ENCODE assay signal across 8 cellular contexts in genomic region chr6:137717074-137718073, GRCh38.
A peak's percentile ranks its signal among the peaks of the same experiment; 100 is the strongest.
DNase-seq lines count a peak whose midpoint lies in the region; ATAC-seq, FAIRE-seq and TF ChIP-seq lines count a peak whose summit lies in the region.

No MANE protein-coding gene starts in this region.

- WGBS in GM12878 (ENCODE audit: insufficient coverage, insufficient replicate concordance, low lambda C conversion rate, missing lambda C conversion rate) = 67% methylated on average over 7 of the region's 7 CpGs

- peak overlapping the region; percentile 23; the same call in 1 of the 2 replicates for H3K4me2 ChIP-seq in GM12878 (ENCODE audit: control insufficient read depth, insufficient read depth)

- H3K4me3 ChIP-seq in GM12878 = no peak overlapping the region

- CTCF ChIA-PET in GM12878 (lab: Yijun Ruan, JAX) = interaction anchor here (0.8 to 3.7 kb wide), 14 partner anchors 9 to 290 kb away, joined by 3 to 16 read pairs (median 4); partner anchors contain the start of gene TNFAIP3

- H3K27ac ChIP-seq in GM12878 (ENCODE audit: control insufficient read depth, insufficient read depth) = no peak overlapping the region

- no peaks in the 10 kb centered on the region for H4K20me1 ChIP-seq in GM12878 (ENCODE audit: control insufficient read depth, insufficient read depth)

- RAD21 ChIA-PET in GM12878 (lab: Charles Lee; ENCODE audit: unreplicated experiment) = interaction anchor here (0.9 to 2.0 kb wide), 12 partner anchors 9 to 258 kb away, joined by 3 to 10 read pairs (median 4); partner anchors contain the start of gene TNFAIP3

- POLR2A ChIA-PET in GM12878 (lab: Charles Lee) = interaction anchor here (0.7 to 2.6 kb wide), 5 partner anchors 10 to 82 kb away, joined by 3 to 7 read pairs (median 4); no protein-coding TSS in a partner anchor

- peaks cover 8% of the 10 kb centered on the region for H3K4me1 ChIP-seq in GM12878 (ENCODE audit: control insufficient read depth, insufficient read depth, low read length)

- TF ChIP-seq POLR2A in GM12878 (IDR thresholded peaks at IDR 0.05; ENCODE audit: low read depth, low read length) = no peak

- FAIRE-seq in GM12878 (lab: Jason Lieb, UNC) = no peak

- ATAC-seq in GM12878 = peak; percentile 95
- ATAC-seq in GM18867 (IDR thresholded peaks at IDR 0.05; ENCODE audit: unreplicated experiment) = no peak

- no peak for TF ChIP-seq RAD21 in GM12878 (IDR thresholded peaks at IDR 0.05; ENCODE audit: insufficient read depth, low read depth, low read length)

- DNase-seq in NCI-H1417 treated with DMSO at 0.1 percent for 48 hours (lab: John Stamatoyannopoulos, UW) = peak; percentile 19
- peak; percentile 36 for DNase-seq in activated CD4-positive, CD25-positive, alpha-beta regulatory T cell treated with anti-CD3 and anti-CD28 coated beads, Interleukin-2, amount 50 U/mL, for 16 hours (ENCODE audit: low read depth, low spot score)
- no peak for DNase-seq in GM12878 (ENCODE audit: low read depth, low spot score)
- DNase-seq in stimulated activated CD8-positive, alpha-beta memory T cell treated with anti-CD3 and anti-CD28 coated beads, Interleukin-4, amount 100 ng/mL, for 24 hours (ENCODE audit: low read depth) = peak; percentile 51
- DNase-seq in Kasumi-1 (lab: John Stamatoyannopoulos, UW) = no peak
- no peak for DNase-seq in EL
- DNase-seq in SHP77 (lab: John Stamatoyannopoulos, UW) = no peak

- H3K9ac ChIP-seq in GM12878 (ENCODE audit: control insufficient read depth, insufficient read depth, low read length) = no peak overlapping the region

- TF ChIP-seq CTCF in GM12878 (IDR thresholded peaks at IDR 0.05 in 2 of 3, conservative IDR thresholded peaks at IDR 0.05 in 1 of 3; ENCODE audit: control insufficient read depth in 2 of 3, extremely low read depth in 1 of 3, insufficient read depth in 1 of 3, low read depth in 3 of 3, low read length in 3 of 3) = no peak

- no peaks in the 10 kb centered on the region for H3K36me3 ChIP-seq in GM12878 (ENCODE audit: control insufficient read depth in 2 of 2, insufficient read depth in 2 of 2, low read length in 1 of 2)

- BruUV-seq in GM12878 (replicated peaks; lab: Mats Ljungman, UMichigan) = no TSS peak

- H3K27me3 ChIP-seq in GM12878 (replicated peaks in 1 of 2; ENCODE audit: control insufficient read depth in 2 of 2, insufficient read depth in 2 of 2, low read length in 1 of 2) = no peaks in the 10 kb centered on the region

- SMC1A ChIA-PET in GM12878 (lab: Charles Lee; ENCODE audit: uncharacterized antibody, unreplicated experiment) = interaction anchor here (0.8 to 2.6 kb wide), 25 partner anchors 8 to 273 kb away, joined by 3 to 12 read pairs (median 5); no protein-coding TSS in a partner anchor

- peak overlapping the region; percentile 64 for H2AFZ ChIP-seq in GM12878 (ENCODE audit: control insufficient read depth, low read depth, low read length)

- H3K79me2 ChIP-seq in GM12878 (ENCODE audit: control insufficient read depth, insufficient read depth, low read length) = no peaks in the 10 kb centered on the region

- no peak for TF ChIP-seq EP300 in GM12878 (IDR thresholded peaks at IDR 0.05; ENCODE audit: borderline replicate concordance in 1 of 2, control insufficient read depth in 1 of 2, low read depth in 2 of 2, low read length in 2 of 2)

- in situ Hi-C loops in GM12878 (cut with MboI) = no loop called here

- intact Hi-C loops in GM12878 (cut with micrococcal nuclease; ENCODE audit: unreplicated experiment) = no loop called here

- no peaks in the 10 kb centered on the region; the same call in 2 of the 3 replicates for H3K9me3 ChIP-seq in GM12878 (replicated peaks; ENCODE audit: control insufficient read depth, insufficient read depth, low read length)

TF ChIP-seq in GM12878, 131 proteins besides CTCF, POLR2A, EP300 and RAD21 (continues in another document):
- TF ChIP-seq SPI1 (IDR thresholded peaks at IDR 0.05; ENCODE audit: borderline replicate concordance, insufficient read depth, low read depth, low read length) (peak; percentile 41; the same call in 1 of the 2 replicates), USF1 (IDR thresholded peaks at IDR 0.05; ENCODE audit: borderline replicate concordance, extremely low read length, insufficient read depth, low read depth, low read length) (no peak), SMAD1 (IDR thresholded peaks at IDR 0.05; ENCODE audit: low read depth, partially characterized antibody) (no peak), IKZF2 (IDR thresholded peaks at IDR 0.05) (peak; percentile 45 to 47; a peak in 2 of 4 replicates), ATF7 (IDR thresholded peaks at IDR 0.05; ENCODE audit: low read depth) (peak; percentile 74; the same call in 1 of the 2 replicates), MEF2B (IDR thresholded peaks at IDR 0.05; ENCODE audit: partially characterized antibody, poor library complexity, severe bottlenecking) (peak; percentile 49), ZNF687 (IDR thresholded peaks at IDR 0.05) (0 out of 2 replicates have a peak, but pooled peaks have one; percentile 75), NR2F1 (conservative IDR thresholded peaks at IDR 0.05) (peak; percentile 46; the same call in 1 of the 2 replicates), HDGF (IDR thresholded peaks at IDR 0.05) (peak; percentile 70; the same call in 1 of the 2 replicates), ATF2 (IDR thresholded peaks at IDR 0.05; ENCODE audit: low read length) (no peak), MTA2 (IDR thresholded peaks at IDR 0.05; ENCODE audit: low read depth) (peak; percentile 69), SMAD5 (IDR thresholded peaks at IDR 0.05; ENCODE audit: low read depth) (no peak), PKNOX1 (IDR thresholded peaks at IDR 0.05) (peak; percentile 45; the same call in 1 of the 2 replicates), RUNX3 (IDR thresholded peaks at IDR 0.05; ENCODE audit: low read length) (peak; percentile 71; the same call in 1 of the 2 replicates), CHD2 (IDR thresholded peaks at IDR 0.05; ENCODE audit: borderline replicate concordance, low read depth, low read length) (0 out of 2 replicates have a peak, but pooled peaks have one; percentile 18), MXI1 (IDR thresholded peaks at IDR 0.05; ENCODE audit: low read depth, low read length) (0 out of 2 replicates have a peak, but pooled peaks have one; percentile 16), CHD4 (IDR thresholded peaks at IDR 0.05) (no peak), NBN (IDR thresholded peaks at IDR 0.05) (0 out of 2 replicates have a peak, but pooled peaks have one; percentile 37), CHD1 (IDR thresholded peaks at IDR 0.05; ENCODE audit: low read depth, low read length) (no peak)

Comparison
In these comparisons a context has a peak if more than half of its experiments do, and no peak if none do; other contexts are left out.
1. DNase-seq: peak in NCI-H1417 treated with DMSO at 0.1 percent for 48 hours (single experiment), activated CD4-positive, CD25-positive, alpha-beta regulatory T cell treated with anti-CD3 and anti-CD28 coated beads, Interleukin-2, amount 50 U/mL, for 16 hours (single experiment) and stimulated activated CD8-positive, alpha-beta memory T cell treated with anti-CD3 and anti-CD28 coated beads, Interleukin-4, amount 100 ng/mL, for 24 hours (single experiment); none in GM12878 (single experiment), Kasumi-1 (0 of 2), EL (single experiment) and SHP77 (0 of 2).